12 cellular contexts compared by ENCODE assay signal in the genomic region with DNA sequence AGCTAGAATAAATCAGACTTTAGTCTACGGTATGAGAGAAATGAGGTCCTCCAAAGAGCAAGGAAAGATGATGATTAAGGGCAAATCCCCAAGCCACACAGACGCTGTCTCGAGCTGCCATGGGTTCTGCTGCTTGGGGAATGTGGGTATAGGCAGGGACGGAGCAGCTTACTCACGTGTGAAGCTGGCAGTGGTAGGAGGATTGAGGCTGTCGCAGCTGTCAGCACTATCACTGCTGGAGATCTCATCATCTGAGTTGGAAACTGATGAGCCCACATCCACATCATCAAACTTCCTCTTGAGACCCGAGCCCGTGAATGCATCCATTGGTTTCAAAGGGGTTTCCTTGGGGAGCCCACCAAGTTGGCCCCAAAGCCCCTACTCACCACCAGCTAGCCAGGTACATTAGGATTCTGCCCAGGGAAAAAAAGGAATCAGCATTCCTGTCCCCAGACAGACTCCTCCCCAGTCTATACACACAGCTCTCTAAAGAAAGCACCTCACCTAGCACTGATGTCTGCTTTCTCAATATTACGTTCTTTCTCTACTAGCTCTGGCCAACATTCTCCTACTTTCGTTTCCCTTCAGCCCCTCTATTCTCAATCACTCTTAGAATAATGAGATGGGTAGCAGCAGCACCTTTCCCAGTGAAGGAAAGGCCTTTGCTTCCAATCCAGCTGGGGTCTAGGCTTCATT. TPM values are rescaled to one million over a fixed set of nuclear protein-coding genes. Genes with fewer than 3 reads are reported as not detected.
DNase-seq lines count a peak whose midpoint lies in the region; FAIRE-seq and TF ChIP-seq lines count a peak whose summit lies in the region.
"Had no signal": no experiment of that assay in that cellular context is flagged by ENCODE, and none has a peak within 500 bp of the region (broad histone marks: within the 10 kb centered on the region; RNA-seq: fewer than 3 reads in every experiment).

No MANE protein-coding gene starts in this region.

- TF ChIP-seq CTCF in HFFc6 (IDR thresholded peaks at IDR 0.05), result no peak
- no peak for TF ChIP-seq CTCF in OCI-LY7 (conservative IDR thresholded peaks at IDR 0.05; ENCODE audit: low read length)
- no peak for TF ChIP-seq CTCF in astrocyte (IDR thresholded peaks at IDR 0.05; ENCODE audit: insufficient read depth, low read depth, low read length)
- TF ChIP-seq CTCF in kidney (IDR thresholded peaks at IDR 0.05; ENCODE audit: borderline replicate concordance, extremely low read depth, insufficient read depth), result no peak

- H4K20me1 ChIP-seq in OCI-LY7 (ENCODE audit: insufficient read depth, low read length) (no peaks in the 10 kb centered on the region), astrocyte (ENCODE audit: insufficient read depth, low read length) (peaks cover 72% of the 10 kb centered on the region)

- H3K36me3 ChIP-seq in OCI-LY7 (ENCODE audit: insufficient read depth, low read length), result peaks cover 31% of the 10 kb centered on the region
- H3K36me3 ChIP-seq in astrocyte (ENCODE audit: insufficient read depth, low read length), result peaks cover 18% of the 10 kb centered on the region
- peaks cover 7 to 9% of the 10 kb centered on the region in 2 donors for H3K36me3 ChIP-seq in kidney (ENCODE audit: control insufficient read depth in 1 of 2, insufficient read depth in 2 of 2, low read length in 2 of 2)

- FAIRE-seq in astrocyte (lab: Jason Lieb, UNC) (no peak), kidney (lab: Jason Lieb, UNC) (no peak)

- intact Hi-C loops in OCI-LY7 (cut with micrococcal nuclease; ENCODE audit: unreplicated experiment), result no loop called here
- intact Hi-C loops in kidney (cut with DNase I), result no loop called here

- H3K4me3 ChIP-seq in OCI-LY7 (ENCODE audit: low read depth, low read length, poor library complexity, severe bottlenecking), result no peak overlapping the region
- no peak overlapping the region for H3K4me3 ChIP-seq in astrocyte (ENCODE audit: insufficient read depth, low read depth, low read length)
- no peak overlapping the region for H3K4me3 ChIP-seq in kidney (ENCODE audit: low read length in 2 of 2)
- H3K4me3 ChIP-seq: SJSA1, tibial artery had no signal

- H3K4me3 Mint-ChIP-seq in HFFc6 (no peak overlapping the region), astrocyte (ENCODE audit: unreplicated experiment) (peak overlapping the region; percentile 64)

- POLR2A ChIA-PET in OCI-LY7 (lab: Charles Lee), result interaction anchor here (0.6 to 0.7 kb wide), 6 partner anchors 10 to 145 kb away, joined by 3 to 7 read pairs (median 4); no protein-coding TSS in a partner anchor

- no peak overlapping the region for H2AFZ ChIP-seq in OCI-LY7 (ENCODE audit: low read length)
- H2AFZ ChIP-seq in astrocyte (ENCODE audit: low read depth, low read length), result no peak overlapping the region

- H3K4me1 Mint-ChIP-seq in HFFc6 (ENCODE audit: low read depth) (peaks cover 22% of the 10 kb centered on the region), astrocyte (ENCODE audit: low read depth, unreplicated experiment) (peaks cover 36% of the 10 kb centered on the region)

- H3K27ac Mint-ChIP-seq in HFFc6, result peak overlapping the region; percentile 27; the same call in 1 of the 2 replicates
- H3K27ac Mint-ChIP-seq in astrocyte (ENCODE audit: unreplicated experiment), result peak overlapping the region; percentile 72

- DNase-seq in HFFc6, result no peak
- no peak for DNase-seq in OCI-LY7 (ENCODE audit: low spot score)
- DNase-seq in astrocyte (ENCODE audit: low read depth), result no peak
- DNase-seq in retina, result peak; percentile 7
- DNase-seq in kidney, result no peak
- no peak for DNase-seq in NCI-H345 treated with DMSO at 0.1 percent for 48 hours (lab: John Stamatoyannopoulos, UW; ENCODE audit: unreplicated experiment)
- DNase-seq in COLO829 (ENCODE audit: low spot score), result no peak
- DNase-seq in NCI-H1048 (lab: John Stamatoyannopoulos, UW), result no peak
- DNase-seq: NCI-H1105 treated with DMSO at 0.1 percent for 48 hours, NCI-H69, tibial artery had no signal

- H3K9me3 Mint-ChIP-seq in HFFc6 (no peaks in the 10 kb centered on the region), astrocyte (ENCODE audit: unreplicated experiment) (peaks cover 2% of the 10 kb centered on the region)

- H3K9ac ChIP-seq in astrocyte (ENCODE audit: low read length) (no peak overlapping the region), kidney (ENCODE audit: low read length in 2 of 2) (no peak overlapping the region)

- H3K9me3 ChIP-seq in OCI-LY7 (ENCODE audit: low read length) (no peaks in the 10 kb centered on the region), astrocyte (ENCODE audit: insufficient read depth, low read depth, low read length) (no peaks in the 10 kb centered on the region), kidney (ENCODE audit: control insufficient read depth in 1 of 2, low read length in 2 of 2) (no peaks in the 10 kb centered on the region)
- H3K9me3 ChIP-seq: SJSA1, tibial artery had no signal

- H3K4me1 ChIP-seq in OCI-LY7 (ENCODE audit: insufficient read depth, low read length, poor library complexity, severe bottlenecking) (peaks cover 33% of the 10 kb centered on the region), astrocyte (ENCODE audit: insufficient read depth, low read length) (no peaks in the 10 kb centered on the region), kidney (ENCODE audit: control insufficient read depth in 1 of 2, insufficient read depth in 1 of 2, low read depth in 1 of 2, low read length in 2 of 2) (peaks cover 0 to 8% of the 10 kb centered on the region in 2 donors)

- peak overlapping the region; percentile 64; the same call in 1 of the 2 replicates for H3K4me2 ChIP-seq in OCI-LY7 (ENCODE audit: low read length)
- no peak overlapping the region for H3K4me2 ChIP-seq in astrocyte (ENCODE audit: low read length)

- 0 out of 2 replicates have a peak, but pooled peaks cover 2% of the 10 kb centered on the region for H3K27me3 Mint-ChIP-seq in HFFc6 (ENCODE audit: insufficient read depth)
- H3K27me3 Mint-ChIP-seq in astrocyte (ENCODE audit: low read depth, unreplicated experiment), result no peaks in the 10 kb centered on the region

- H3K9me2 ChIP-seq in OCI-LY7 (ENCODE audit: insufficient read depth, low read length), result no peaks in the 10 kb centered on the region

- BruUV-seq in OCI-LY7 (replicated peaks; lab: Mats Ljungman, UMichigan), result no TSS peak

- peaks cover 8% of the 10 kb centered on the region; the same call in 1 of the 2 replicates for H3K79me2 ChIP-seq in OCI-LY7 (ENCODE audit: insufficient read depth, low read depth, low read length)
- peaks cover 71% of the 10 kb centered on the region for H3K79me2 ChIP-seq in astrocyte (ENCODE audit: insufficient read depth, low read length)

- H3K36me3 Mint-ChIP-seq in HFFc6 (ENCODE audit: low read depth), result peaks cover 24% of the 10 kb centered on the region; the same call in 1 of the 2 replicates
- peaks cover 2% of the 10 kb centered on the region for H3K36me3 Mint-ChIP-seq in astrocyte (ENCODE audit: low read depth, unreplicated experiment)

- H3K27ac ChIP-seq in OCI-LY7 (ENCODE audit: low read depth, low read length, poor library complexity, severe bottlenecking) (no peak overlapping the region), astrocyte (ENCODE audit: low read depth, low read length) (no peak overlapping the region), kidney (ENCODE audit: low read depth in 2 of 2, low read length in 2 of 2) (no peak overlapping the region)
- H3K27ac ChIP-seq: SJSA1, tibial artery had no signal

- CTCF ChIA-PET in OCI-LY7 (lab: Charles Lee; ENCODE audit: unreplicated experiment), result interaction anchor here (0.7 kb wide), 1 partner anchor 265 kb away, joined by 3 read pairs; no protein-coding TSS in a partner anchor

- no peaks in the 10 kb centered on the region for H3K27me3 ChIP-seq in astrocyte (ENCODE audit: insufficient read depth, low read length)
- H3K27me3 ChIP-seq: SJSA1, tibial artery had no signal

RNA-seq across cellular contexts. Expression of gene CSRNP2, which starts 7.0 kb away (rescaled TPM):
- 10 to 100 TPM; 21.2 to 28.6 (median 24.1) TPM for total RNA-seq in HFFc6 (2021; fragmentation: NEBNext Ultra II Directional; extraction: Animal tissue kit (Norgen Biotek cat#: 25700))
- total RNA-seq in OCI-LY7 (2014; rRNA removed; shearing (Covaris generic)), result 10.4 and 11.7 TPM in 2 replicates
- 28.6 and 30.1 TPM in 2 replicates for total RNA-seq in OCI-LY7 (2022)
- total RNA-seq in astrocyte, result 57.8 and 61.6 TPM in 2 replicates
- total RNA-seq in kidney, result 29.6 TPM
- polyA plus RNA-seq in kidney (ENCODE audit: insufficient read depth, low read depth, low replicate concordance), result 8.5 TPM

RNA-seq across cellular contexts. Expression of gene LETMD1, which starts 28.3 kb away (rescaled TPM):
- 10 to 100 TPM; 19.6 to 27.6 (median 25.2) TPM for total RNA-seq in HFFc6 (2021; fragmentation: NEBNext Ultra II Directional; extraction: Animal tissue kit (Norgen Biotek cat#: 25700))
- total RNA-seq in OCI-LY7 (2014; rRNA removed; shearing (Covaris generic)), result 53.9 and 58.6 TPM in 2 replicates
- total RNA-seq in OCI-LY7 (2022) (103 and 114 TPM in 2 replicates), astrocyte (25.2 and 26.4 TPM in 2 replicates), kidney (54.4 TPM)
- 68.2 TPM for polyA plus RNA-seq in kidney (ENCODE audit: insufficient read depth, low read depth, low replicate concordance)

RNA-seq across cellular contexts. Expression of gene SLC11A2, which starts 50.2 kb away (rescaled TPM):
- total RNA-seq in HFFc6 (2021; fragmentation: NEBNext Ultra II Directional; extraction: Animal tissue kit (Norgen Biotek cat#: 25700)), result 10 to 100 TPM; 32.0 to 37.4 (median 34.0) TPM
- total RNA-seq in OCI-LY7 (2014; rRNA removed; shearing (Covaris generic)), result 28.2 and 35.0 TPM in 2 replicates
- total RNA-seq in OCI-LY7 (2022), result 43.4 and 43.6 TPM in 2 replicates
- 35.5 and 40.0 TPM in 2 replicates for total RNA-seq in astrocyte
- total RNA-seq in kidney, result 90.2 TPM
- polyA plus RNA-seq in kidney (ENCODE audit: insufficient read depth, low read depth, low replicate concordance), result 22.3 TPM
